Comparison of ENCODE assay signal across 14 cellular contexts in the genomic region with DNA sequence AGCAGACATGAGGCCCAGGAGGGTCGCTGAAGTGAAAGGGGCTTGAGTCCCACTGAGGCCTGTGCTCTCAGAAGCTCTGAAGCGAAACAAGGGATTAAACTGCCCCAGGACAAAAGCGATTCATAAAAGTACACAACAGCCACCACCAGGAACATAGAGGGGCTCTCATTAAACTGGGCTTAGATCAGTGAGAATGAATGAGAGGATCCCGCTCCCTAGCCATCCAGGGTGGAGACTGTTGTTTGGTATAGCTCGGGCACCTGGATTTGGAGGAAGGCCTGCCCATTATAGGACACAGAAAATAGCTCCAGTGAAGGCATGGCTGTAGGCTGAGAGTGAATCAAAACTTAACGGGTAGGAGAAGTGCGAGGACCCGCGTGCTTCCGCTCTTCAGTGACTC.
DNase-seq lines count a peak whose midpoint lies in the region; ATAC-seq, FAIRE-seq and TF ChIP-seq lines count a peak whose summit lies in the region.
"Had no signal": no experiment of that assay in that cellular context is flagged by ENCODE, and none has a peak within 500 bp of the region (broad histone marks: within the 10 kb centered on the region; RNA-seq: fewer than 3 reads in every experiment).

No MANE protein-coding gene starts in this region.

- H3K4ac ChIP-seq in H1 (replicated peaks; ENCODE audit: insufficient read length, low read depth, low read length), result no peak overlapping the region

- H4K91ac ChIP-seq in H1 (replicated peaks; ENCODE audit: insufficient read length, low read length), result no peak overlapping the region

- no peak overlapping the region for H3K27ac Mint-ChIP-seq in GM23338
- H3K27ac Mint-ChIP-seq in activated T-helper 17 cell treated with anti-CD3 and anti-CD28 coated beads, Interleukin-2, amount 50 U/mL, for 72 hours, result no peak overlapping the region
- H3K27ac Mint-ChIP-seq: CD4-positive, CD25-positive, alpha-beta regulatory T cell; H9 had no signal

- H4K5ac ChIP-seq in H1 (ENCODE audit: insufficient read length, low read depth, low read length), result no peak overlapping the region

- no peak overlapping the region for H3K4me2 ChIP-seq in GM23338
- no peak overlapping the region for H3K4me2 ChIP-seq in H1 (ENCODE audit: insufficient read depth in 1 of 2, low read depth in 2 of 2, low read length in 2 of 2)
- H3K4me2 ChIP-seq: BLaER1 treated with 17β-estradiol and CSF1 and Interleukin-3, amounts not matched to agents 10 nM and 100 nM had no signal

- H3K36me3 ChIP-seq in GM23338 (ENCODE audit: insufficient read depth) (no peaks in the 10 kb centered on the region), H1 (ENCODE audit: control insufficient read depth in 2 of 4, insufficient read depth in 4 of 4, low read length in 3 of 4) (no peaks in the 10 kb centered on the region), breast epithelium (no peaks in the 10 kb centered on the region)
- H3K36me3 ChIP-seq: BLaER1 treated with 17β-estradiol and CSF1 and Interleukin-3, amounts not matched to agents 10 nM and 100 nM had no signal

- no peak overlapping the region for H4K8ac ChIP-seq in H1 (ENCODE audit: extremely low read depth, insufficient read depth, low read length)

- no peak for TF ChIP-seq CTCF in GM23338 (conservative IDR thresholded peaks at IDR 0.05; ENCODE audit: low read depth in 2 of 2)
- no peak for TF ChIP-seq CTCF in H1 (IDR thresholded peaks at IDR 0.05; ENCODE audit: control extremely low read depth in 1 of 3, insufficient read depth in 1 of 3, low read depth in 1 of 3, low read length in 3 of 3)
- TF ChIP-seq CTCF in breast epithelium (IDR thresholded peaks at IDR 0.05), result no peak

- FAIRE-seq in H1 (lab: Jason Lieb, UNC), result no peak

- POLR2A ChIA-PET in H1 (lab: Charles Lee; ENCODE audit: partially characterized antibody), result interaction anchor here (0.9 to 1.1 kb wide), 2 partner anchors 25 to 57 kb away, joined by 3 read pairs; no protein-coding TSS in a partner anchor

- H3K9ac ChIP-seq in H1 (replicated peaks in 1 of 4; ENCODE audit: extremely low read depth in 1 of 4, low read depth in 3 of 4, low read length in 3 of 4), result no peak overlapping the region
- H3K9ac ChIP-seq: BLaER1 treated with 17β-estradiol and CSF1 and Interleukin-3, amounts not matched to agents 10 nM and 100 nM; GM23248 had no signal

- WGBS in H1 (ENCODE audit: extremely low coverage in 1 of 2, insufficient coverage in 1 of 2, insufficient read length in 1 of 2, insufficient replicate concordance in 2 of 2, low coverage in 1 of 2, low lambda C conversion rate in 2 of 2, missing lambda C conversion rate in 1 of 2), 2 experiments, result 86% methylated on average over 10 of the region's 10 CpGs; no CpG with 5 or more reads in 1 of the 2 experiments

- TF ChIP-seq POLR2A in H1 (IDR thresholded peaks at IDR 0.05; ENCODE audit: control extremely low read depth in 1 of 2, low read depth in 2 of 2, low read length in 2 of 2), result no peak
- no peak for TF ChIP-seq POLR2A in breast epithelium (IDR thresholded peaks at IDR 0.05)

- 0 out of 2 replicates have a peak overlapping the region, but pooled peaks have one; percentile 12 for H2BK15ac ChIP-seq in H1 (ENCODE audit: low read length)

- peak; percentile 37; the same call in 1 of the 3 replicates for ATAC-seq in GM23338
- no peak for ATAC-seq in activated T-helper 17 cell treated with anti-CD3 and anti-CD28 coated beads, Interleukin-2, amount 50 U/mL, for 72 hours (replicated peaks)

- no peak overlapping the region for H2AK5ac ChIP-seq in H1 (ENCODE audit: low read depth, low read length)

- H4K20me1 ChIP-seq in GM23338 (replicated peaks; ENCODE audit: insufficient read depth) (no peaks in the 10 kb centered on the region), H1 (replicated peaks in 1 of 2; ENCODE audit: control insufficient read depth in 1 of 2, insufficient read depth in 2 of 2, low read length in 2 of 2) (no peaks in the 10 kb centered on the region)
- H4K20me1 ChIP-seq: BLaER1 treated with 17β-estradiol and CSF1 and Interleukin-3, amounts not matched to agents 10 nM and 100 nM had no signal

- no peaks in the 10 kb centered on the region for H3K36me3 Mint-ChIP-seq in GM23338 (ENCODE audit: low read depth)
- H3K36me3 Mint-ChIP-seq in activated T-helper 17 cell treated with anti-CD3 and anti-CD28 coated beads, Interleukin-2, amount 50 U/mL, for 72 hours (ENCODE audit: low read depth), result no peaks in the 10 kb centered on the region
- H3K36me3 Mint-ChIP-seq: CD4-positive, CD25-positive, alpha-beta regulatory T cell had no signal

- CTCF ChIA-PET in H1 (lab: Charles Lee; ENCODE audit: partially characterized antibody), result interaction anchor here (1.1 to 1.8 kb wide), 2 partner anchors 8 to 206 kb away, joined by 4 to 5 read pairs; no protein-coding TSS in a partner anchor

- no peak overlapping the region for H3K23ac ChIP-seq in H1 (ENCODE audit: insufficient read length)

- H3K9me3 Mint-ChIP-seq in GM23338, result no peaks in the 10 kb centered on the region
- no peaks in the 10 kb centered on the region for H3K9me3 Mint-ChIP-seq in activated T-helper 17 cell treated with anti-CD3 and anti-CD28 coated beads, Interleukin-2, amount 50 U/mL, for 72 hours
- H3K9me3 Mint-ChIP-seq: CD4-positive, CD25-positive, alpha-beta regulatory T cell; H9 had no signal

- H3K4me3 Mint-ChIP-seq in GM23338, result no peak overlapping the region
- peak overlapping the region; percentile 41 for H3K4me3 Mint-ChIP-seq in activated T-helper 17 cell treated with anti-CD3 and anti-CD28 coated beads, Interleukin-2, amount 50 U/mL, for 72 hours
- H3K4me3 Mint-ChIP-seq: CD4-positive, CD25-positive, alpha-beta regulatory T cell; H9 had no signal

- peaks cover 20% of the 10 kb centered on the region for H3K4me1 ChIP-seq in GM23338 (ENCODE audit: insufficient read depth)
- H3K4me1 ChIP-seq in H1 (replicated peaks in 1 of 4; ENCODE audit: control insufficient read depth in 3 of 4, insufficient read depth in 4 of 4, low read length in 3 of 4), result peaks cover 0 to 2% (median 0%) of the 10 kb centered on the region in 4 experiments; a peak in 1 of 7 replicates
- H3K4me1 ChIP-seq in breast epithelium, result no peaks in the 10 kb centered on the region

- no peaks in the 10 kb centered on the region for H3K23me2 ChIP-seq in H1 (ENCODE audit: low read depth, low read length)

- no peak overlapping the region for H3K27ac ChIP-seq in GM23338 (ENCODE audit: low read depth)
- H3K27ac ChIP-seq in H1 (ENCODE audit: low read depth, low read length), result no peak overlapping the region
- H3K27ac ChIP-seq in breast epithelium, result no peak overlapping the region
- H3K27ac ChIP-seq: BLaER1 treated with 17β-estradiol and CSF1 and Interleukin-3, amounts not matched to agents 10 nM and 100 nM; GM23248 had no signal

- H3K9me3 ChIP-seq in H1 (ENCODE audit: insufficient read depth in 2 of 2, low read depth in 1 of 2, low read length in 1 of 2) (no peaks in the 10 kb centered on the region), breast epithelium (no peaks in the 10 kb centered on the region)
- H3K9me3 ChIP-seq: BLaER1 treated with 17β-estradiol and CSF1 and Interleukin-3, amounts not matched to agents 10 nM and 100 nM had no signal

- no peaks in the 10 kb centered on the region for H3K79me1 ChIP-seq in H1 (ENCODE audit: low read depth, low read length)

- H2BK120ac ChIP-seq in H1 (replicated peaks; ENCODE audit: low read depth, low read length), result no peak overlapping the region

- H3F3A ChIP-seq in GM23338 (replicated peaks; ENCODE audit: low read depth), result no peaks in the 10 kb centered on the region

- H2AFZ ChIP-seq in GM23338 (peak overlapping the region; percentile 76; the same call in 1 of the 2 replicates), H1 (ENCODE audit: low read length) (0 out of 2 replicates have a peak overlapping the region, but pooled peaks have one; percentile 26)
- H2AFZ ChIP-seq: GM23248 had no signal

- TF ChIP-seq EP300 in H1 (IDR thresholded peaks at IDR 0.05; ENCODE audit: borderline replicate concordance in 1 of 2, low read depth in 2 of 2, low read length in 2 of 2), result no peak

- no peak for TF ChIP-seq RAD21 in H1 (IDR thresholded peaks at IDR 0.05 in 1 of 2, conservative IDR thresholded peaks at IDR 0.05 in 1 of 2; ENCODE audit: low read depth in 2 of 2, low read length in 2 of 2)

- no peak overlapping the region for H2BK5ac ChIP-seq in H1 (ENCODE audit: low read depth, low read length)

- no peak overlapping the region for H3K56ac ChIP-seq in H1 (replicated peaks; ENCODE audit: insufficient read length, low read depth, low read length)

- H2BK20ac ChIP-seq in H1 (ENCODE audit: low read length), result no peak overlapping the region

- H3K4me3 ChIP-seq in GM23338, result no peak overlapping the region
- no peak overlapping the region for H3K4me3 ChIP-seq in H1 (ENCODE audit: extremely low read depth in 1 of 4, insufficient read depth in 2 of 4, low read depth in 3 of 4, low read length in 4 of 4)
- no peak overlapping the region for H3K4me3 ChIP-seq in breast epithelium
- H3K4me3 ChIP-seq: BLaER1 treated with 17β-estradiol and CSF1 and Interleukin-3, amounts not matched to agents 10 nM and 100 nM; GM23248 had no signal

- no peak overlapping the region for H3K14ac ChIP-seq in H1 (ENCODE audit: insufficient read length)

- peaks cover 20% of the 10 kb centered on the region for H3K4me1 Mint-ChIP-seq in GM23338
- H3K4me1 Mint-ChIP-seq in activated T-helper 17 cell treated with anti-CD3 and anti-CD28 coated beads, Interleukin-2, amount 50 U/mL, for 72 hours, result peaks cover 17% of the 10 kb centered on the region

- H2BK12ac ChIP-seq in H1 (ENCODE audit: low read depth, low read length), result no peak overlapping the region

- intact Hi-C loops in breast epithelium (cut with DNase I; ENCODE audit: low total_unique reads), result no loop called here
- intact Hi-C loops in posterior vena cava (cut with DNase I), result no loop called here

- H3K18ac ChIP-seq in H1 (ENCODE audit: extremely low read depth, low read length), result no peak overlapping the region

- no peak for DNase-seq in GM23338 (ENCODE audit: low spot score)
- DNase-seq in H1 (ENCODE audit: low read depth in 1 of 2, low spot score in 2 of 2), result no peak
- DNase-seq in retina, result peak; percentile 31
- DNase-seq in breast epithelium (ENCODE audit: low spot score in 2 of 2), result no peak
- DNase-seq in activated CD4-positive, alpha-beta T cell treated with anti-CD3 and anti-CD28 coated beads, Interleukin-2, amount 50 U/mL, for 1 hour, result no peak
- no peak for DNase-seq in posterior vena cava (ENCODE audit: low spot score)
- DNase-seq: ACHN; CD4-positive, CD25-positive, alpha-beta regulatory T cell; DMS53; GF-D8; GM23248; H9 had no signal

- H3K27me3 Mint-ChIP-seq in GM23338 (ENCODE audit: insufficient read depth, low read depth, poor library complexity), result peaks cover 4% of the 10 kb centered on the region
- H3K27me3 Mint-ChIP-seq in activated T-helper 17 cell treated with anti-CD3 and anti-CD28 coated beads, Interleukin-2, amount 50 U/mL, for 72 hours, result no peaks in the 10 kb centered on the region
- H3K27me3 Mint-ChIP-seq: CD4-positive, CD25-positive, alpha-beta regulatory T cell had no signal

- no peaks in the 10 kb centered on the region for H3K27me3 ChIP-seq in GM23338 (ENCODE audit: insufficient read depth)
- H3K27me3 ChIP-seq in H1 (replicated peaks in 1 of 4; ENCODE audit: control insufficient read depth in 3 of 4, extremely low read depth in 1 of 4, insufficient read depth in 3 of 4, low read length in 3 of 4), result no peaks in the 10 kb centered on the region
- H3K27me3 ChIP-seq in breast epithelium, result no peaks in the 10 kb centered on the region
- H3K27me3 ChIP-seq: BLaER1 treated with 17β-estradiol and CSF1 and Interleukin-3, amounts not matched to agents 10 nM and 100 nM had no signal

- H3K9me2 ChIP-seq in GM23338 (ENCODE audit: insufficient read depth), result no peaks in the 10 kb centered on the region; the same call in 1 of the 2 replicates

- H3K79me2 ChIP-seq in GM23338 (replicated peaks; ENCODE audit: insufficient read depth), result no peaks in the 10 kb centered on the region
- H3K79me2 ChIP-seq in H1 (ENCODE audit: control insufficient read depth in 1 of 2, insufficient read depth in 2 of 2, low read length in 2 of 2), result no peaks in the 10 kb centered on the region
